ENCODE assay signal across 10 cellular contexts in genomic region chr10:119198438-119198837, GRCh38. TPM values are rescaled to one million over a fixed set of nuclear protein-coding genes. Genes with fewer than 3 reads are reported as not detected.
A peak's percentile ranks its signal among the peaks of the same experiment; 100 is the strongest.
DNase-seq lines count a peak whose midpoint lies in the region; ATAC-seq, FAIRE-seq and TF ChIP-seq lines count a peak whose summit lies in the region.
"Had no signal": no experiment of that assay in that cellular context is flagged by ENCODE, and none has a peak within 500 bp of the region (broad histone marks: within the 10 kb centered on the region; RNA-seq: fewer than 3 reads in every experiment).

No MANE protein-coding gene starts in this region.

- H3K27me3 Mint-ChIP-seq in dendritic cell treated with granulocyte-macrophage colony-stimulating factor and Interleukin-4, amounts not matched to agents 40 ng/mL and 50 ng/mL, for 4 days, result peaks cover 9% of the 10 kb centered on the region
- H3K27me3 Mint-ChIP-seq in osteocyte (ENCODE audit: unreplicated experiment), result no peaks in the 10 kb centered on the region

- H3K27ac Mint-ChIP-seq in dendritic cell treated with granulocyte-macrophage colony-stimulating factor and Interleukin-4, amounts not matched to agents 40 ng/mL and 50 ng/mL, for 4 days, result peak overlapping the region; percentile 7
- H3K27ac Mint-ChIP-seq in osteocyte (ENCODE audit: unreplicated experiment), result no peak overlapping the region

- H3F3A ChIP-seq in PC-9 (ENCODE audit: insufficient read depth, low read depth), result peaks cover 7% of the 10 kb centered on the region; the same call in 1 of the 2 replicates

- H3K36me3 Mint-ChIP-seq in dendritic cell treated with granulocyte-macrophage colony-stimulating factor and Interleukin-4, amounts not matched to agents 40 ng/mL and 50 ng/mL, for 4 days (ENCODE audit: low read depth), result no peaks in the 10 kb centered on the region
- H3K36me3 Mint-ChIP-seq in osteocyte (ENCODE audit: unreplicated experiment), result no peaks in the 10 kb centered on the region

- H3K4me3 ChIP-seq in PC-9, result no peak overlapping the region
- H3K4me3 ChIP-seq: suprapubic skin had no signal

- no peaks in the 10 kb centered on the region for H3K9me3 Mint-ChIP-seq in dendritic cell treated with granulocyte-macrophage colony-stimulating factor and Interleukin-4, amounts not matched to agents 40 ng/mL and 50 ng/mL, for 4 days
- H3K9me3 Mint-ChIP-seq in osteocyte (ENCODE audit: unreplicated experiment), result no peaks in the 10 kb centered on the region

- peak overlapping the region; percentile 58 for H3K4me3 Mint-ChIP-seq in dendritic cell treated with granulocyte-macrophage colony-stimulating factor and Interleukin-4, amounts not matched to agents 40 ng/mL and 50 ng/mL, for 4 days
- H3K4me3 Mint-ChIP-seq in osteocyte (ENCODE audit: unreplicated experiment), result no peak overlapping the region

- H3K9me2 ChIP-seq in PC-9 (ENCODE audit: insufficient read depth), result no peaks in the 10 kb centered on the region

- no peak overlapping the region for H2AFZ ChIP-seq in PC-9

- CTCF ChIA-PET in PC-9 (lab: Charles Lee) (no interaction called here), RWPE1 (lab: Yijun Ruan, JAX) (interaction anchor here (0.6 to 2.8 kb wide), 15 partner anchors 8 to 394 kb away, joined by 3 to 17 read pairs (median 4); partner anchors contain the start of gene GRK5)

- H3K4me2 ChIP-seq in PC-9, result no peak overlapping the region

- no peaks in the 10 kb centered on the region for H3K36me3 ChIP-seq in PC-9 (ENCODE audit: low read depth)
- H3K36me3 ChIP-seq: suprapubic skin had no signal

- peaks cover 13% of the 10 kb centered on the region for H3K4me1 Mint-ChIP-seq in dendritic cell treated with granulocyte-macrophage colony-stimulating factor and Interleukin-4, amounts not matched to agents 40 ng/mL and 50 ng/mL, for 4 days (ENCODE audit: low read depth)
- H3K4me1 Mint-ChIP-seq in osteocyte (ENCODE audit: unreplicated experiment), result no peaks in the 10 kb centered on the region

- peaks cover 20% of the 10 kb centered on the region for H3K4me1 ChIP-seq in PC-9 (replicated peaks; ENCODE audit: insufficient read depth)

- no peaks in the 10 kb centered on the region for H3K79me2 ChIP-seq in PC-9 (ENCODE audit: low read depth)

- ATAC-seq in GM21619 (IDR thresholded peaks at IDR 0.05; ENCODE audit: unreplicated experiment) (no peak), HG03139 (IDR thresholded peaks at IDR 0.05; ENCODE audit: unreplicated experiment) (no peak), HG03025 (IDR thresholded peaks at IDR 0.05; ENCODE audit: low FRiP score, unreplicated experiment) (no peak)

- TF ChIP-seq CTCF in PC-9 (conservative IDR thresholded peaks at IDR 0.05) (peak; percentile 33; the same call in 1 of the 2 replicates), osteocyte (IDR thresholded peaks at IDR 0.05) (peak; percentile 39), RWPE1 (conservative IDR thresholded peaks at IDR 0.05; ENCODE audit: low read depth) (no peak; the same call in 1 of the 2 replicates)

- H3K27ac ChIP-seq in PC-9, result no peak overlapping the region
- H3K27ac ChIP-seq in RWPE1, result no peak overlapping the region
- H3K27ac ChIP-seq: suprapubic skin had no signal

- no peaks in the 10 kb centered on the region for H4K20me1 ChIP-seq in PC-9 (ENCODE audit: insufficient read depth)

- no peaks in the 10 kb centered on the region for H3K9me3 ChIP-seq in PC-9 (ENCODE audit: insufficient read depth, low read depth)
- H3K9me3 ChIP-seq: suprapubic skin had no signal

- DNase-seq in GM18507 (ENCODE audit: extremely low spot score, insufficient read length, low read depth), result no peak
- DNase-seq in PC-9, result no peak
- no peak for DNase-seq in osteocyte (ENCODE audit: extremely low spot score, unreplicated experiment)
- no peak for DNase-seq in RWPE1 (ENCODE audit: low spot score)
- DNase-seq: NCI-H446 had no signal

- POLR2A ChIA-PET in PC-9 (lab: Charles Lee; ENCODE audit: unreplicated experiment) (no interaction called here), RWPE1 (lab: Yijun Ruan, JAX; ENCODE audit: low non-redundant PET) (interaction anchor here (0.7 kb wide), 1 partner anchor 32 kb away, joined by 3 read pairs; no protein-coding TSS in a partner anchor)

- H3K27me3 ChIP-seq in PC-9 (ENCODE audit: insufficient read depth, low read depth), result no peaks in the 10 kb centered on the region
- H3K27me3 ChIP-seq: suprapubic skin had no signal

- FAIRE-seq in GM18507 (lab: Jason Lieb, UNC), result peak; percentile 24

- no TSS peak for BruUV-seq in PC-9 (replicated peaks; lab: Mats Ljungman, UMichigan)

- intact Hi-C loops in PC-9 (cut with micrococcal nuclease; ENCODE audit: unreplicated experiment), result loop anchor here (2.0 to 10.0 kb wide), 3 partner anchors 290 to 634 kb away; partner anchors contain the start of gene RGS10
- intact Hi-C loops in dendritic cell treated with granulocyte-macrophage colony-stimulating factor and Interleukin-4, amounts not matched to agents 40 ng/mL and 50 ng/mL, for 4 days (cut with micrococcal nuclease), result loop anchor here (5.0 kb wide), 1 partner anchor 61 kb away; no protein-coding TSS in a partner anchor

RNA-seq across cellular contexts. Expression of gene GRK5, which starts 8.9 kb away (rescaled TPM):
- total RNA-seq in PC-9 (2021), result 4.8 and 5.3 TPM in 2 replicates
- 43.2 and 45.9 TPM in 2 replicates for total RNA-seq in osteocyte

RNA-seq across cellular contexts. Expression of gene PRDX3, which starts 19.8 kb away (rescaled TPM):
- total RNA-seq in PC-9 (2021), result 110 and 144 TPM in 2 replicates
- 76.7 and 76.9 TPM in 2 replicates for total RNA-seq in osteocyte

RNA-seq across cellular contexts. Expression of gene SFXN4, which starts 32.9 kb away (rescaled TPM):
- total RNA-seq in PC-9 (2021) (15.4 and 18.3 TPM in 2 replicates), osteocyte (10.9 and 12.2 TPM in 2 replicates)
